10 cellular contexts compared by ENCODE assay signal in the genomic region with DNA sequence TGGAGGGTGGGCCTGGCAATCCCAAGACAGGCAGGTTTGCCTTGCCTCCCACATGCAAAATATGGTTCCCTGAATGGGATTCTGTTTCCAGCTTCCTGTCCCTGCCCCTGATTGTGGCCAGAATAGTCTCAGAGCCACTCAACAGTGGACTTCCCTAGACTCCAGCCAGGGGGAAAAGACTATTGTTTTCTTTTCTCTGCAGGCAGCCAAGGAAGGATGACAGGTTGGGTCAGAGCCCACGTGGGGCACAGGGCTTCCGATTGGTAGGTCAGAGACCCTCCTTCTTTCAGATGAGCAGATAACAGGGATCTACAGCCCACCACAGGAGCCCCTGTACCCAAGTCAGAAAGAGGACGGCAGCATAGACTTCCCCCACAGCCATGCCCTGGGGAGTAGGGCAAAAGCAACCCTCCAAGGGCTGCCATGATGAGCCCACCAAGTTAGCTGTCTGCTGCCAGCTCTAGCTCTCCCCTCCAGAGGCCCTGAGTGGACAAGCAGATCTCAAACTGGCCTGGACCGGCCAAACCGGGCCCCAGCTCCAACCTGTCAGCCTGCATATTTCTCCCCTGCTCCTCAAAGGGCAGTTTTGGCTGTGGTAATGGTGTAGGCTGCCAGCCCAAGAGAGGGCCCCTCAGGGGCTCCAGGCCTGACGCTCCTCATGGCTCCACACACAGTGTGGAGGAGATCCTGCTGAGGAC. TPM values are rescaled to one million over a fixed set of nuclear protein-coding genes. Genes with fewer than 3 reads are reported as not detected.
DNase-seq lines count a peak whose midpoint lies in the region; ATAC-seq, FAIRE-seq and TF ChIP-seq lines count a peak whose summit lies in the region.
"Had no signal": no experiment of that assay in that cellular context is flagged by ENCODE, and none has a peak within 500 bp of the region (broad histone marks: within the 10 kb centered on the region; RNA-seq: fewer than 3 reads in every experiment).

No MANE protein-coding gene starts in this region.

- H3K9me3 Mint-ChIP-seq in CD8-positive, alpha-beta memory T cell, result no peaks in the 10 kb centered on the region

- peaks cover 11% of the 10 kb centered on the region for H3F3A ChIP-seq in PC-3 (ENCODE audit: low read length, unreplicated experiment)

- TF ChIP-seq CTCF in PC-3 (conservative IDR thresholded peaks at IDR 0.05; ENCODE audit: low read depth, low read length), result no peak
- no peak for TF ChIP-seq CTCF in endothelial cell of umbilical vein (IDR thresholded peaks at IDR 0.05; ENCODE audit: extremely low read depth in 1 of 2, insufficient read depth in 1 of 2, low read depth in 1 of 2, low read length in 2 of 2)
- TF ChIP-seq CTCF in parathyroid adenoma (IDR thresholded peaks at IDR 0.05), result no peak

- H3K4me3 Mint-ChIP-seq in CD8-positive, alpha-beta memory T cell, result peak overlapping the region in 6 of 7 donors; percentile 65 to 85 (median 72)

- H3K9me2 ChIP-seq in PC-3 (replicated peaks; ENCODE audit: low read length), result no peaks in the 10 kb centered on the region

- peaks cover 76 to 90% (median 82%) of the 10 kb centered on the region in 3 donors for H3K4me1 Mint-ChIP-seq in CD8-positive, alpha-beta memory T cell

- no peak for DNase-seq in CD8-positive, alpha-beta memory T cell
- DNase-seq in PC-3, result peak; percentile 52
- DNase-seq in endothelial cell of umbilical vein (ENCODE audit: low read depth, low spot score), result peak; percentile 56
- no peak for DNase-seq in NCI-H1048 (lab: John Stamatoyannopoulos, UW)
- no peak for DNase-seq in DMS79 (lab: John Stamatoyannopoulos, UW)
- DNase-seq in activated effector memory CD4-positive, alpha-beta T cell treated with anti-CD3 and anti-CD28 coated beads, Interleukin-2, amount 50 U/mL, for 16 hours, result no peak

- no peaks in the 10 kb centered on the region for H3K9me3 ChIP-seq in CD8-positive, alpha-beta memory T cell (ENCODE audit: low read length)
- no peaks in the 10 kb centered on the region for H3K9me3 ChIP-seq in PC-3 (ENCODE audit: low read length)
- H3K9me3 ChIP-seq in endothelial cell of umbilical vein (replicated peaks; ENCODE audit: control insufficient read depth, insufficient read depth, low read length), result no peaks in the 10 kb centered on the region
- H3K9me3 ChIP-seq in parathyroid adenoma (ENCODE audit: control insufficient read depth, low read length), result no peaks in the 10 kb centered on the region

- TF ChIP-seq POLR2A in endothelial cell of umbilical vein (IDR thresholded peaks at IDR 0.05; ENCODE audit: low read depth, low read length), result peak; percentile 25

- ATAC-seq in PC-3 (no peak), GM18511 (IDR thresholded peaks at IDR 0.05; ENCODE audit: unreplicated experiment) (no peak)

- H3K27me3 ChIP-seq in CD8-positive, alpha-beta memory T cell (ENCODE audit: insufficient read depth, low read length, poor library complexity, severe bottlenecking), result no peaks in the 10 kb centered on the region
- H3K27me3 ChIP-seq in PC-3 (ENCODE audit: low read length) (no peaks in the 10 kb centered on the region), endothelial cell of umbilical vein (ENCODE audit: control insufficient read depth in 2 of 2, insufficient read depth in 2 of 2, low read length in 2 of 2) (no peaks in the 10 kb centered on the region), parathyroid adenoma (ENCODE audit: control insufficient read depth, insufficient read depth, low read length) (no peaks in the 10 kb centered on the region)

- peak overlapping the region; percentile 81 to 95 (median 88) for H3K27ac Mint-ChIP-seq in CD8-positive, alpha-beta memory T cell

- FAIRE-seq in endothelial cell of umbilical vein (lab: Jason Lieb, UNC), result peak; percentile 99
- FAIRE-seq: urothelium cell line had no signal

- no peaks in the 10 kb centered on the region for H3K27me3 Mint-ChIP-seq in CD8-positive, alpha-beta memory T cell

- H3K79me2 ChIP-seq in PC-3 (ENCODE audit: low read length) (no peaks in the 10 kb centered on the region), endothelial cell of umbilical vein (ENCODE audit: control insufficient read depth, insufficient read depth, low read length) (no peaks in the 10 kb centered on the region), parathyroid adenoma (no peaks in the 10 kb centered on the region)

- H3K9ac ChIP-seq in PC-3 (ENCODE audit: low read length) (peak overlapping the region; percentile 18), endothelial cell of umbilical vein (replicated peaks; ENCODE audit: extremely low read depth, insufficient read depth, low read length) (no peak overlapping the region), parathyroid adenoma (no peak overlapping the region)

- H3K4me3 ChIP-seq in CD8-positive, alpha-beta memory T cell (ENCODE audit: low read length), result no peak overlapping the region
- H3K4me3 ChIP-seq in PC-3 (ENCODE audit: low read length), result no peak overlapping the region
- no peak overlapping the region for H3K4me3 ChIP-seq in endothelial cell of umbilical vein (replicated peaks in 1 of 3; ENCODE audit: insufficient read depth in 1 of 3, low read depth in 1 of 3, low read length in 3 of 3)
- H3K4me3 ChIP-seq in parathyroid adenoma (ENCODE audit: low read depth, low read length), result no peak overlapping the region

- H3K36me3 Mint-ChIP-seq in CD8-positive, alpha-beta memory T cell, result peaks cover 6 to 22% (median 9%) of the 10 kb centered on the region in 3 donors

- H3K4me2 ChIP-seq in PC-3 (ENCODE audit: low read length), result peak overlapping the region; percentile 7; the same call in 1 of the 2 replicates
- H3K4me2 ChIP-seq in endothelial cell of umbilical vein (ENCODE audit: insufficient read depth, low read length), result peak overlapping the region; percentile 32
- no peak overlapping the region for H3K4me2 ChIP-seq in parathyroid adenoma (ENCODE audit: low read length)

- CTCF ChIA-PET in CD8-positive, alpha-beta memory T cell (lab: Charles Lee), result interaction anchor here (0.6 to 9.2 kb wide), 20 partner anchors 8 to 229 kb away, joined by 3 to 111 read pairs (median 6); a partner anchor contains a TSS
- CTCF ChIA-PET in PC-3 (lab: Charles Lee), result interaction anchor here (0.6 to 2.2 kb wide), 5 partner anchors 12 to 217 kb away, joined by 3 to 28 read pairs (median 4); no protein-coding TSS in a partner anchor
- CTCF ChIA-PET in endothelial cell of umbilical vein (lab: Charles Lee), result interaction anchor here (0.6 to 9.7 kb wide), 20 partner anchors 9 to 228 kb away, joined by 3 to 133 read pairs (median 7); a partner anchor contains a TSS

- BruUV-seq in PC-3 (replicated peaks; lab: Mats Ljungman, UMichigan) (no TSS peak), endothelial cell of umbilical vein (replicated peaks; lab: Mats Ljungman, UMichigan) (no TSS peak)

- H3K4me1 ChIP-seq in CD8-positive, alpha-beta memory T cell (ENCODE audit: insufficient read depth, low read length), result peaks cover 80% of the 10 kb centered on the region
- H3K4me1 ChIP-seq in PC-3 (ENCODE audit: insufficient read depth, low read length), result peaks cover 50% of the 10 kb centered on the region
- peaks cover 32% of the 10 kb centered on the region for H3K4me1 ChIP-seq in endothelial cell of umbilical vein (ENCODE audit: control insufficient read depth, extremely low read depth, insufficient read depth, low read length)
- H3K4me1 ChIP-seq in parathyroid adenoma, result peaks cover 5% of the 10 kb centered on the region

- H4K20me1 ChIP-seq in PC-3 (ENCODE audit: low read length) (no peaks in the 10 kb centered on the region), endothelial cell of umbilical vein (replicated peaks; ENCODE audit: control insufficient read depth, extremely low read depth, insufficient read depth, low read length) (no peaks in the 10 kb centered on the region)

- dilution Hi-C loops in endothelial cell of umbilical vein (cut with MboI; ENCODE audit: extremely low pct_ligation_motif_present, low sequenced_read_pairs), result no loop called here

- peak overlapping the region; percentile 39 for H3K27ac ChIP-seq in CD8-positive, alpha-beta memory T cell (ENCODE audit: low read depth, low read length)
- H3K27ac ChIP-seq in PC-3 (ENCODE audit: low read length), result peak overlapping the region; percentile 98
- peak overlapping the region; percentile 97 for H3K27ac ChIP-seq in endothelial cell of umbilical vein (ENCODE audit: insufficient read depth, low read depth, low read length)
- peak overlapping the region; percentile 29 for H3K27ac ChIP-seq in parathyroid adenoma

- intact Hi-C loops in PC-3 (cut with micrococcal nuclease) (loop anchor here (10.0 kb wide), 1 partner anchor 164 kb away; a partner anchor contains a TSS), endothelial cell of umbilical vein (cut with micrococcal nuclease) (loop anchor here (5.0 kb wide), 1 partner anchor 217 kb away; no protein-coding TSS in a partner anchor)

- H3K36me3 ChIP-seq in CD8-positive, alpha-beta memory T cell (ENCODE audit: insufficient read depth, low read length), result no peaks in the 10 kb centered on the region
- H3K36me3 ChIP-seq in PC-3 (ENCODE audit: low read depth, low read length), result peaks cover 18% of the 10 kb centered on the region; the same call in 1 of the 2 replicates
- H3K36me3 ChIP-seq in endothelial cell of umbilical vein (ENCODE audit: control insufficient read depth in 2 of 2, extremely low read depth in 1 of 2, insufficient read depth in 2 of 2, low read length in 2 of 2), result peaks cover 5 to 13% of the 10 kb centered on the region in 2 experiments
- no peaks in the 10 kb centered on the region for H3K36me3 ChIP-seq in parathyroid adenoma (ENCODE audit: control insufficient read depth, insufficient read depth, low read length)

- POLR2A ChIA-PET in CD8-positive, alpha-beta memory T cell (lab: Charles Lee), result interaction anchor here (3.6 kb wide), 1 partner anchor 59 kb away, joined by 17 read pairs; a partner anchor contains a TSS
- POLR2A ChIA-PET in PC-3 (lab: Charles Lee; ENCODE audit: unreplicated experiment) (interaction anchor here (1.4 kb wide), 1 partner anchor 18 kb away, joined by 8 read pairs; no protein-coding TSS in a partner anchor), endothelial cell of umbilical vein (lab: Charles Lee) (interaction anchor here (0.9 kb wide), 1 partner anchor 18 kb away, joined by 3 read pairs; no protein-coding TSS in a partner anchor)

- H2AFZ ChIP-seq in PC-3 (ENCODE audit: low read length) (no peak overlapping the region), endothelial cell of umbilical vein (ENCODE audit: low read depth, low read length) (peak overlapping the region; percentile 6), parathyroid adenoma (no peak overlapping the region)

- H3K9me1 ChIP-seq in endothelial cell of umbilical vein (replicated peaks; ENCODE audit: control insufficient read depth, extremely low read depth, insufficient read depth, low read length), result no peaks in the 10 kb centered on the region

RNA-seq across cellular contexts. Expression of a gene that starts 6.3 kb away (rescaled TPM):
- under 1 TPM; 0.16 to 0.22 TPM for total RNA-seq in CD8-positive, alpha-beta memory T cell
- polyA plus RNA-seq in CD8-positive, alpha-beta memory T cell, result 0.16 TPM
- total RNA-seq in PC-3 (2014; rRNA removed), result not detected in 2 replicates
- 0.07 TPM in 1 of 2 replicates, not detected in the other for total RNA-seq in endothelial cell of umbilical vein
- 0.11 TPM in 1 of 2 replicates, not detected in the other for polyA plus RNA-seq in endothelial cell of umbilical vein
- 0.03 TPM in 1 of 2 replicates, not detected in the other for polyA plus RNA-seq in endothelial cell of umbilical vein (2011; cell fraction: cytosol; rRNA removed)
- 0.17 and 0.18 TPM in 2 replicates for polyA plus RNA-seq in endothelial cell of umbilical vein (2011; cell fraction: nucleus; rRNA removed)
- not detected in 2 replicates for polyA plus RNA-seq in endothelial cell of umbilical vein (2012)
- not detected in 2 replicates for polyA minus RNA-seq in endothelial cell of umbilical vein
- not detected for polyA minus RNA-seq in endothelial cell of umbilical vein (2011; cell fraction: cytosol; rRNA and poly(A)+ RNA removed)
- polyA minus RNA-seq in endothelial cell of umbilical vein (2011; cell fraction: nucleus; rRNA and poly(A)+ RNA removed), result not detected in 2 replicates
- polyA plus RNA-seq: fibroblast of lung had no signal

RNA-seq across cellular contexts. Expression of a gene that starts 19.9 kb away (rescaled TPM):
- total RNA-seq in CD8-positive, alpha-beta memory T cell, result 100 to 1,000 TPM in 1 of 2 experiments, 10 to 100 TPM in 1; 98.2 to 101 TPM
- 138 TPM for polyA plus RNA-seq in CD8-positive, alpha-beta memory T cell
- 147 and 166 TPM in 2 replicates for total RNA-seq in PC-3 (2014; rRNA removed)
- 82.6 and 82.9 TPM in 2 replicates for total RNA-seq in endothelial cell of umbilical vein
- polyA plus RNA-seq in endothelial cell of umbilical vein, result 134 and 156 TPM in 2 replicates
- polyA plus RNA-seq in endothelial cell of umbilical vein (2011; cell fraction: cytosol; rRNA removed), result 139 and 157 TPM in 2 replicates
- 60.1 and 64.9 TPM in 2 replicates for polyA plus RNA-seq in endothelial cell of umbilical vein (2011; cell fraction: nucleus; rRNA removed)
- polyA plus RNA-seq in endothelial cell of umbilical vein (2012), result 67.6 and 80.8 TPM in 2 replicates
- polyA minus RNA-seq in endothelial cell of umbilical vein, result 58.5 and 59.4 TPM in 2 replicates
- polyA minus RNA-seq in endothelial cell of umbilical vein (2011; cell fraction: cytosol; rRNA and poly(A)+ RNA removed), result 37.1 TPM
- polyA minus RNA-seq in endothelial cell of umbilical vein (2011; cell fraction: nucleus; rRNA and poly(A)+ RNA removed), result 11.3 and 17.6 TPM in 2 replicates

RNA-seq across cellular contexts. Expression of a gene that starts 21.1 kb away (rescaled TPM):
- 10 to 100 TPM; 72.2 to 73.0 TPM for total RNA-seq in CD8-positive, alpha-beta memory T cell
- 32.9 TPM for polyA plus RNA-seq in CD8-positive, alpha-beta memory T cell
- total RNA-seq in PC-3 (2014; rRNA removed) (63.5 and 69.5 TPM in 2 replicates), endothelial cell of umbilical vein (45.1 and 48.1 TPM in 2 replicates)
- polyA plus RNA-seq in endothelial cell of umbilical vein, result 72.1 and 76.5 TPM in 2 replicates
- polyA plus RNA-seq in endothelial cell of umbilical vein (2011; cell fraction: cytosol; rRNA removed), result 57.5 and 62.2 TPM in 2 replicates
- 43.6 and 45.8 TPM in 2 replicates for polyA plus RNA-seq in endothelial cell of umbilical vein (2011; cell fraction: nucleus; rRNA removed)
- 54.3 and 54.7 TPM in 2 replicates for polyA plus RNA-seq in endothelial cell of umbilical vein (2012)
- polyA minus RNA-seq in endothelial cell of umbilical vein, result 55.3 and 58.2 TPM in 2 replicates
- polyA minus RNA-seq in endothelial cell of umbilical vein (2011; cell fraction: cytosol; rRNA and poly(A)+ RNA removed), result 26.8 TPM
- polyA minus RNA-seq in endothelial cell of umbilical vein (2011; cell fraction: nucleus; rRNA and poly(A)+ RNA removed), result 16.0 and 16.4 TPM in 2 replicates

RNA-seq across cellular contexts. Expression of a gene that starts 26.5 kb away (rescaled TPM):
- 10 to 100 TPM; 56.6 to 60.8 TPM for total RNA-seq in CD8-positive, alpha-beta memory T cell
- polyA plus RNA-seq in CD8-positive, alpha-beta memory T cell, result 81.8 TPM
- total RNA-seq in PC-3 (2014; rRNA removed) (8.5 and 12.4 TPM in 2 replicates), endothelial cell of umbilical vein (13.0 and 13.7 TPM in 2 replicates)
- polyA plus RNA-seq in endothelial cell of umbilical vein, result 17.5 and 19.4 TPM in 2 replicates
- polyA plus RNA-seq in endothelial cell of umbilical vein (2011; cell fraction: cytosol; rRNA removed), result 17.0 and 18.8 TPM in 2 replicates
- 41.2 and 45.2 TPM in 2 replicates for polyA plus RNA-seq in endothelial cell of umbilical vein (2011; cell fraction: nucleus; rRNA removed)
- polyA plus RNA-seq in endothelial cell of umbilical vein (2012), result 12.7 and 17.3 TPM in 2 replicates
- 19.9 and 21.2 TPM in 2 replicates for polyA minus RNA-seq in endothelial cell of umbilical vein
- 4.9 TPM for polyA minus RNA-seq in endothelial cell of umbilical vein (2011; cell fraction: cytosol; rRNA and poly(A)+ RNA removed)
- 5.7 and 6.5 TPM in 2 replicates for polyA minus RNA-seq in endothelial cell of umbilical vein (2011; cell fraction: nucleus; rRNA and poly(A)+ RNA removed)

RNA-seq across cellular contexts. Expression of a gene that starts 59.3 kb away (rescaled TPM):
- 100 to 1,000 TPM; 133 to 140 TPM for total RNA-seq in CD8-positive, alpha-beta memory T cell
- polyA plus RNA-seq in CD8-positive, alpha-beta memory T cell, result 133 TPM
- total RNA-seq in PC-3 (2014; rRNA removed), result 56.2 and 56.4 TPM in 2 replicates
- total RNA-seq in endothelial cell of umbilical vein, result 71.3 and 71.8 TPM in 2 replicates
- polyA plus RNA-seq in endothelial cell of umbilical vein, result 30.7 and 39.9 TPM in 2 replicates
- 47.1 and 47.5 TPM in 2 replicates for polyA plus RNA-seq in endothelial cell of umbilical vein (2011; cell fraction: cytosol; rRNA removed)
- polyA plus RNA-seq in endothelial cell of umbilical vein (2011; cell fraction: nucleus; rRNA removed), result 23.6 and 27.9 TPM in 2 replicates
- polyA plus RNA-seq in endothelial cell of umbilical vein (2012), result 53.4 and 68.6 TPM in 2 replicates
- 90.5 and 93.4 TPM in 2 replicates for polyA minus RNA-seq in endothelial cell of umbilical vein
- 39.2 TPM for polyA minus RNA-seq in endothelial cell of umbilical vein (2011; cell fraction: cytosol; rRNA and poly(A)+ RNA removed)
- polyA minus RNA-seq in endothelial cell of umbilical vein (2011; cell fraction: nucleus; rRNA and poly(A)+ RNA removed), result 27.0 and 37.1 TPM in 2 replicates

Comparison
In these comparisons a context has a peak if more than half of its experiments do, and no peak if none do; other contexts are left out.
1. DNase-seq: peak in PC-3 (single experiment) and endothelial cell of umbilical vein (single experiment); none in CD8-positive, alpha-beta memory T cell (0 of 5), NCI-H1048 (single experiment), DMS79 (single experiment) and activated effector memory CD4-positive, alpha-beta T cell treated with anti-CD3 and anti-CD28 coated beads, Interleukin-2, amount 50 U/mL, for 16 hours (single experiment).
2. H3K27ac ChIP-seq: peak in every context shown above with its lines; median percentile 98 in PC-3; 97 in endothelial cell of umbilical vein; 39 in CD8-positive, alpha-beta memory T cell; 29 in parathyroid adenoma.